In genomic region chr1:167869157-167869951, GRCh38 we compare ENCODE assay signal across 2 cellular contexts. TPM values are rescaled to one million over a fixed set of nuclear protein-coding genes. Genes with fewer than 3 reads are reported as not detected.
"Had no signal": no experiment of that assay in that cellular context is flagged by ENCODE, and none has a peak within 500 bp of the region (broad histone marks: within the 10 kb centered on the region; RNA-seq: fewer than 3 reads in every experiment).

No MANE protein-coding gene starts in this region.

RNA-seq across cellular contexts. Expression of gene ADCY10, which starts 44.6 kb away (rescaled TPM):
- total RNA-seq: activated CD8-positive, alpha-beta memory T cell treated with anti-CD3 and anti-CD28 coated beads for 36 hours; Right ventricle myocardium inferior had no signal
